8 cellular contexts compared by ENCODE assay signal in genomic region chr9:137029058-137029922, GRCh38. TPM values are rescaled to one million over a fixed set of nuclear protein-coding genes. Genes with fewer than 3 reads are reported as not detected.
DNase-seq lines count a peak whose midpoint lies in the region; ATAC-seq, FAIRE-seq and TF ChIP-seq lines count a peak whose summit lies in the region.

No MANE protein-coding gene starts in this region.

- H3K27me3 Mint-ChIP-seq in activated naive CD4-positive, alpha-beta T cell treated with anti-CD3 and anti-CD28 coated beads, Interleukin-2, amount 10 ng/mL, durations not matched to agents 7 days and 5 days = peaks cover 35% of the 10 kb centered on the region

- H3K9me3 ChIP-seq in SJSA1 (replicated peaks) (no peaks in the 10 kb centered on the region), pancreas (no peaks in the 10 kb centered on the region), tibial artery (no peaks in the 10 kb centered on the region)

- H3K36me3 ChIP-seq in SJSA1 (no peaks in the 10 kb centered on the region), pancreas (no peaks in the 10 kb centered on the region), tibial artery (no peaks in the 10 kb centered on the region)

- DNase-seq in ELR (ENCODE audit: low read depth) (peak; percentile 75), SJSA1 (ENCODE audit: low read depth in 1 of 2, low spot score in 2 of 2) (peak; percentile 66 to 77), head of caudate nucleus (peak; percentile 69 to 95 (median 87)), pancreas (peak in 5 of 6 donors; percentile 66 to 92 (median 79)), tibial artery (peak; percentile 68 to 82)
- DNase-seq in activated naive CD4-positive, alpha-beta T cell treated with anti-CD3 and anti-CD28 coated beads, Interleukin-2, amount 10 ng/mL, durations not matched to agents 7 days and 5 days = peak; percentile 81

- no peak overlapping the region for H3K27ac ChIP-seq in SJSA1
- H3K27ac ChIP-seq in pancreas = no peak overlapping the region
- H3K27ac ChIP-seq in tibial artery = no peak overlapping the region

- TF ChIP-seq CTCF in pancreas (IDR thresholded peaks at IDR 0.05) (peak; percentile 78 to 91 (median 88)), tibial artery (IDR thresholded peaks at IDR 0.05) (peak; percentile 75 to 85)

- peaks cover 58% of the 10 kb centered on the region for H3K4me1 Mint-ChIP-seq in activated naive CD4-positive, alpha-beta T cell treated with anti-CD3 and anti-CD28 coated beads, Interleukin-2, amount 10 ng/mL, durations not matched to agents 7 days and 5 days

- H3K4me3 ChIP-seq in SJSA1 (no peak overlapping the region), pancreas (peak overlapping the region in 3 of 4 donors; percentile 49 to 68 (median 64)), tibial artery (peak overlapping the region; percentile 57 to 60)

- CTCF ChIA-PET in activated naive CD4-positive, alpha-beta T cell treated with anti-CD3 and anti-CD28 coated beads, Interleukin-2, amount 10 ng/mL, durations not matched to agents 7 days and 5 days (lab: Charles Lee) = interaction anchor here (0.6 to 3.6 kb wide), 44 partner anchors 9 to 316 kb away, joined by 3 to 22 read pairs (median 4); partner anchors contain the start of genes AJM1, CLIC3, CYSRT1 and FBXW5

- WGBS in pancreas, 2 donors = 24 to 30% methylated on average over 19 of the region's 19 CpGs

- no peaks in the 10 kb centered on the region for H3K36me3 Mint-ChIP-seq in activated naive CD4-positive, alpha-beta T cell treated with anti-CD3 and anti-CD28 coated beads, Interleukin-2, amount 10 ng/mL, durations not matched to agents 7 days and 5 days

- no peak for FAIRE-seq in pancreas (lab: Jason Lieb, UNC)

- H3K4me1 ChIP-seq in SJSA1 (replicated peaks) (peaks cover 14% of the 10 kb centered on the region), pancreas (peaks cover 15 to 21% (median 17%) of the 10 kb centered on the region in 3 donors), tibial artery (peaks cover 0 to 38% (median 28%) of the 10 kb centered on the region in 4 donors)

- peak; percentile 36 for ATAC-seq in HG03378 (IDR thresholded peaks at IDR 0.05; ENCODE audit: unreplicated experiment)
- peak; percentile 59 to 76 (median 70) for ATAC-seq in pancreas
- no peak for ATAC-seq in HG03196 (IDR thresholded peaks at IDR 0.05; ENCODE audit: unreplicated experiment)

- H3K27me3 ChIP-seq in SJSA1 (replicated peaks) (peaks cover 9% of the 10 kb centered on the region), pancreas (no peaks in the 10 kb centered on the region), tibial artery (peaks cover 0 to under 1% of the 10 kb centered on the region in 2 donors)

- H3K9me3 Mint-ChIP-seq in activated naive CD4-positive, alpha-beta T cell treated with anti-CD3 and anti-CD28 coated beads, Interleukin-2, amount 10 ng/mL, durations not matched to agents 7 days and 5 days = no peaks in the 10 kb centered on the region

- H3K4me3 Mint-ChIP-seq in activated naive CD4-positive, alpha-beta T cell treated with anti-CD3 and anti-CD28 coated beads, Interleukin-2, amount 10 ng/mL, durations not matched to agents 7 days and 5 days = peak overlapping the region; percentile 71

- H3K27ac Mint-ChIP-seq in activated naive CD4-positive, alpha-beta T cell treated with anti-CD3 and anti-CD28 coated beads, Interleukin-2, amount 10 ng/mL, durations not matched to agents 7 days and 5 days = peak overlapping the region; percentile 87

- intact Hi-C loops in head of caudate nucleus (cut with DNase I) (no loop called here), pancreas (cut with DNase I) (loop anchor here in 1 of 3 donors (10.0 kb wide), 1 partner anchor 74 kb away; the partner anchor contains the start of gene LCN12), tibial artery (cut with DNase I; ENCODE audit: low total_unique reads) (loop anchor here (5.0 kb wide), 2 partner anchors 77 to 187 kb away; partner anchors contain the start of genes AJM1 and LCN12)

RNA-seq across cellular contexts. Expression of gene ABCA2, which starts 1.3 kb away (rescaled TPM):
- total RNA-seq in SJSA1 (2014; rRNA removed; shearing (Covaris generic)) = 0.81 and 1.3 TPM in 2 replicates
- total RNA-seq in pancreas = 10 to 100 TPM; 16.2 to 32.6 (median 25.4) TPM
- polyA plus RNA-seq in pancreas = 10 to 100 TPM; 70.4 to 80.0 TPM

RNA-seq across cellular contexts. Expression of gene FUT7, which starts 2.6 kb away (rescaled TPM):
- total RNA-seq in SJSA1 (2014; rRNA removed; shearing (Covaris generic)) = not detected in 2 replicates
- total RNA-seq in pancreas = under 1 TPM in 2 of 6 donors, not detected in 4; 0.18 to 0.19 TPM
- under 1 TPM in 1 of 2 donors, not detected in 1; 0.12 TPM for polyA plus RNA-seq in pancreas

RNA-seq across cellular contexts. Expression of gene NPDC1, which starts 16.7 kb away (rescaled TPM):
- not detected in 2 replicates for total RNA-seq in SJSA1 (2014; rRNA removed; shearing (Covaris generic))
- 10 to 100 TPM; 31.5 to 70.9 (median 36.8) TPM for total RNA-seq in pancreas
- polyA plus RNA-seq in pancreas = 100 to 1,000 TPM; 183 to 328 TPM

RNA-seq across cellular contexts. Expression of gene ENTPD2, which starts 24.6 kb away (rescaled TPM):
- not detected in 2 replicates for total RNA-seq in SJSA1 (2014; rRNA removed; shearing (Covaris generic))
- total RNA-seq in pancreas = 1 to 10 TPM in 5 of 6 donors, under 1 TPM in 1; 0.91 to 4.5 (median 2.0) TPM
- polyA plus RNA-seq in pancreas = 1 to 10 TPM; 4.5 to 6.5 TPM

RNA-seq across cellular contexts. Expression of gene CLIC3, which starts 32.9 kb away (rescaled TPM):
- total RNA-seq in SJSA1 (2014; rRNA removed; shearing (Covaris generic)) = 0.89 TPM in 1 of 2 replicates, not detected in the other
- under 1 TPM in 5 of 6 donors, not detected in 1; 0.24 to 0.44 (median 0.38) TPM for total RNA-seq in pancreas
- polyA plus RNA-seq in pancreas = 1 to 10 TPM; 1.1 to 1.3 TPM

Comparison
In these comparisons a context has a peak if more than half of its experiments do, and no peak if none do; other contexts are left out.
1. RNA of gene NPDC1, which starts 16.7 kb away (total RNA-seq): 31.5 to 70.9 TPM in pancreas; not detected in SJSA1; every median in the first group is over 10 times any median in the second.
2. Peak in every context shown above with its lines, with median percentiles within 50 percentile points of each other: DNase-seq.